Comparison of ENCODE assay signal across 16 cellular contexts in genomic region chr14:64718762-64719161, GRCh38. TPM values are rescaled to one million over a fixed set of nuclear protein-coding genes. Genes with fewer than 3 reads are reported as not detected.
A peak's percentile ranks its signal among the peaks of the same experiment; 100 is the strongest.
DNase-seq lines count a peak whose midpoint lies in the region; ATAC-seq and TF ChIP-seq lines count a peak whose summit lies in the region.
"Had no signal": no experiment of that assay in that cellular context is flagged by ENCODE, and none has a peak within 500 bp of the region (broad histone marks: within the 10 kb centered on the region; RNA-seq: fewer than 3 reads in every experiment).

No MANE protein-coding gene starts in this region.

- no peaks in the 10 kb centered on the region for H3K27me3 ChIP-seq in osteoblast (ENCODE audit: insufficient read depth, low read length)

- H3K27ac ChIP-seq in osteoblast (ENCODE audit: low read depth, low read length) = no peak overlapping the region

- no peak for DNase-seq in activated T-cell treated with anti-CD3 and anti-CD28 coated beads, Interleukin-2, amount 50 U/mL, for 72 hours
- no peak for DNase-seq in activated T-cell treated with anti-CD3 and anti-CD28 coated beads, Interleukin-2, amount 50 U/mL, for 24 hours
- no peak for DNase-seq in effector memory CD8-positive, alpha-beta T cell
- no peak for DNase-seq in nephron progenitor cell
- no peak for DNase-seq in type B pancreatic cell (ENCODE audit: extremely low spot score, unreplicated experiment)
- no peak for DNase-seq in T-helper 2 cell treated with Interferon-gamma antibody and Interleukin-4, amounts not matched to agents 5 μg/mL and 100 μg/mL, for 36 hours (ENCODE audit: low spot score)
- no peak for DNase-seq in osteoblast (ENCODE audit: insufficient read length, low spot score, missing footprints)
- DNase-seq: 8988T; activated CD4-positive, alpha-beta T cell treated with anti-CD3 and anti-CD28 coated beads, Interleukin-2, amount 50 U/mL, for 48 hours; activated effector memory CD4-positive, alpha-beta T cell treated with Interleukin-2 at 50 U/mL for 16 hours; NCI-H1417; NCI-H510A; RPMI8226; stimulated activated naive CD8-positive, alpha-beta T cell treated with anti-CD3 and anti-CD28 coated beads, Interleukin-15, amount 100 ng/mL, for 72 hours; T-helper 9 cell had no signal

- no peaks in the 10 kb centered on the region for H3K27me3 Mint-ChIP-seq in activated T-cell treated with anti-CD3 and anti-CD28 coated beads, Interleukin-2, amount 50 U/mL, for 72 hours (ENCODE audit: low read depth)
- no peaks in the 10 kb centered on the region for H3K27me3 Mint-ChIP-seq in activated T-cell treated with anti-CD3 and anti-CD28 coated beads, Interleukin-2, amount 50 U/mL, for 24 hours
- no peaks in the 10 kb centered on the region for H3K27me3 Mint-ChIP-seq in effector memory CD8-positive, alpha-beta T cell
- H3K27me3 Mint-ChIP-seq in nephron progenitor cell (ENCODE audit: low read depth, poor library complexity) (peaks cover 13% of the 10 kb centered on the region), type B pancreatic cell (no peaks in the 10 kb centered on the region)
- H3K27me3 Mint-ChIP-seq in T-helper 2 cell treated with Interferon-gamma antibody and Interleukin-4, amounts not matched to agents 5 μg/mL and 100 μg/mL, for 36 hours (ENCODE audit: low read depth) = peaks cover 4% of the 10 kb centered on the region

- H3K9me3 ChIP-seq in osteoblast (ENCODE audit: low read depth, low read length) = no peaks in the 10 kb centered on the region

- H3K4me3 ChIP-seq in osteoblast (ENCODE audit: insufficient read depth, low read length) = no peak overlapping the region

- H3K4me1 ChIP-seq in osteoblast (ENCODE audit: insufficient read depth, low read length) = peaks cover 37% of the 10 kb centered on the region

- peaks cover 3% of the 10 kb centered on the region for H3K79me2 ChIP-seq in osteoblast (ENCODE audit: insufficient read depth, low read length)

- H3K27ac Mint-ChIP-seq in activated T-cell treated with anti-CD3 and anti-CD28 coated beads, Interleukin-2, amount 50 U/mL, for 72 hours = peak overlapping the region; percentile 29
- H3K27ac Mint-ChIP-seq in activated T-cell treated with anti-CD3 and anti-CD28 coated beads, Interleukin-2, amount 50 U/mL, for 24 hours = no peak overlapping the region
- H3K27ac Mint-ChIP-seq in effector memory CD8-positive, alpha-beta T cell = peak overlapping the region; percentile 25 to 38
- peak overlapping the region; percentile 90 for H3K27ac Mint-ChIP-seq in nephron progenitor cell
- peak overlapping the region; percentile 60 for H3K27ac Mint-ChIP-seq in type B pancreatic cell
- no peak overlapping the region for H3K27ac Mint-ChIP-seq in T-helper 2 cell treated with Interferon-gamma antibody and Interleukin-4, amounts not matched to agents 5 μg/mL and 100 μg/mL, for 36 hours
- H3K27ac Mint-ChIP-seq: stimulated activated naive CD8-positive, alpha-beta T cell treated with anti-CD3 and anti-CD28 coated beads, Interleukin-15, amount 100 ng/mL, for 72 hours had no signal

- H3K36me3 Mint-ChIP-seq in activated T-cell treated with anti-CD3 and anti-CD28 coated beads, Interleukin-2, amount 50 U/mL, for 72 hours (ENCODE audit: insufficient read depth in 2 of 2) = peaks cover 4 to 5% of the 10 kb centered on the region in 2 donors
- peaks cover 2% of the 10 kb centered on the region for H3K36me3 Mint-ChIP-seq in activated T-cell treated with anti-CD3 and anti-CD28 coated beads, Interleukin-2, amount 50 U/mL, for 24 hours (ENCODE audit: low read depth)
- H3K36me3 Mint-ChIP-seq in effector memory CD8-positive, alpha-beta T cell (ENCODE audit: insufficient read depth) = peaks cover 8% of the 10 kb centered on the region
- H3K36me3 Mint-ChIP-seq in nephron progenitor cell (ENCODE audit: low read depth) (peaks cover 42% of the 10 kb centered on the region), type B pancreatic cell (peaks cover 30% of the 10 kb centered on the region)
- peaks cover 22% of the 10 kb centered on the region for H3K36me3 Mint-ChIP-seq in T-helper 2 cell treated with Interferon-gamma antibody and Interleukin-4, amounts not matched to agents 5 μg/mL and 100 μg/mL, for 36 hours (ENCODE audit: low read depth)

- H3K4me1 Mint-ChIP-seq in activated T-cell treated with anti-CD3 and anti-CD28 coated beads, Interleukin-2, amount 50 U/mL, for 72 hours (ENCODE audit: low read depth) = peaks cover 21% of the 10 kb centered on the region
- peaks cover 68% of the 10 kb centered on the region for H3K4me1 Mint-ChIP-seq in activated T-cell treated with anti-CD3 and anti-CD28 coated beads, Interleukin-2, amount 50 U/mL, for 24 hours (ENCODE audit: low read depth)
- peaks cover 77 to 82% of the 10 kb centered on the region in 2 donors for H3K4me1 Mint-ChIP-seq in effector memory CD8-positive, alpha-beta T cell (ENCODE audit: low read depth in 2 of 2)
- H3K4me1 Mint-ChIP-seq in nephron progenitor cell (peaks cover 88% of the 10 kb centered on the region), type B pancreatic cell (ENCODE audit: unreplicated experiment) (peaks cover 75% of the 10 kb centered on the region)
- peaks cover 53% of the 10 kb centered on the region for H3K4me1 Mint-ChIP-seq in T-helper 2 cell treated with Interferon-gamma antibody and Interleukin-4, amounts not matched to agents 5 μg/mL and 100 μg/mL, for 36 hours (ENCODE audit: low read depth)

- no peaks in the 10 kb centered on the region for H4K20me1 ChIP-seq in osteoblast (ENCODE audit: insufficient read depth, low read length)

- no peak for ATAC-seq in activated T-cell treated with anti-CD3 and anti-CD28 coated beads, Interleukin-2, amount 50 U/mL, for 72 hours (replicated peaks in 1 of 2)
- ATAC-seq in effector memory CD8-positive, alpha-beta T cell (replicated peaks) = no peak
- ATAC-seq in GM19452 (IDR thresholded peaks at IDR 0.05; ENCODE audit: unreplicated experiment) = no peak
- ATAC-seq: stimulated activated naive CD8-positive, alpha-beta T cell treated with anti-CD3 and anti-CD28 coated beads, Interleukin-15, amount 100 ng/mL, for 72 hours had no signal

- no peak overlapping the region for H2AFZ ChIP-seq in osteoblast (ENCODE audit: low read length)

- H3K9me3 Mint-ChIP-seq in activated T-cell treated with anti-CD3 and anti-CD28 coated beads, Interleukin-2, amount 50 U/mL, for 72 hours = peaks cover 2 to 4% of the 10 kb centered on the region in 2 donors
- peaks cover 5% of the 10 kb centered on the region for H3K9me3 Mint-ChIP-seq in activated T-cell treated with anti-CD3 and anti-CD28 coated beads, Interleukin-2, amount 50 U/mL, for 24 hours
- H3K9me3 Mint-ChIP-seq in effector memory CD8-positive, alpha-beta T cell = no peaks in the 10 kb centered on the region
- H3K9me3 Mint-ChIP-seq in nephron progenitor cell (peaks cover 14% of the 10 kb centered on the region), type B pancreatic cell (peaks cover 14% of the 10 kb centered on the region)
- H3K9me3 Mint-ChIP-seq in T-helper 2 cell treated with Interferon-gamma antibody and Interleukin-4, amounts not matched to agents 5 μg/mL and 100 μg/mL, for 36 hours = peaks cover 10% of the 10 kb centered on the region

- no peak overlapping the region for H3K4me3 Mint-ChIP-seq in activated T-cell treated with anti-CD3 and anti-CD28 coated beads, Interleukin-2, amount 50 U/mL, for 72 hours
- no peak overlapping the region for H3K4me3 Mint-ChIP-seq in activated T-cell treated with anti-CD3 and anti-CD28 coated beads, Interleukin-2, amount 50 U/mL, for 24 hours
- H3K4me3 Mint-ChIP-seq in effector memory CD8-positive, alpha-beta T cell = peak overlapping the region; percentile 33 to 45
- peak overlapping the region; percentile 5 for H3K4me3 Mint-ChIP-seq in nephron progenitor cell
- H3K4me3 Mint-ChIP-seq in type B pancreatic cell = peak overlapping the region; percentile 8
- H3K4me3 Mint-ChIP-seq in T-helper 2 cell treated with Interferon-gamma antibody and Interleukin-4, amounts not matched to agents 5 μg/mL and 100 μg/mL, for 36 hours = no peak overlapping the region
- H3K4me3 Mint-ChIP-seq: stimulated activated naive CD8-positive, alpha-beta T cell treated with anti-CD3 and anti-CD28 coated beads, Interleukin-15, amount 100 ng/mL, for 72 hours had no signal

- H3K36me3 ChIP-seq in osteoblast (ENCODE audit: insufficient read depth, low read length) = no peaks in the 10 kb centered on the region

- no peak overlapping the region for H3K4me2 ChIP-seq in osteoblast (ENCODE audit: insufficient read depth, low read length)

- TF ChIP-seq CTCF in nephron progenitor cell (IDR thresholded peaks at IDR 0.05) = no peak
- TF ChIP-seq CTCF in type B pancreatic cell (conservative IDR thresholded peaks at IDR 0.05) = no peak
- TF ChIP-seq CTCF in osteoblast (IDR thresholded peaks at IDR 0.05; ENCODE audit: extremely low read depth, low read depth, low read length) = no peak

RNA-seq across cellular contexts. Expression of gene PLEKHG3, which starts 14.5 kb away (rescaled TPM):
- 1 to 10 TPM; 2.4 to 8.8 TPM for total RNA-seq in activated T-cell treated with anti-CD3 and anti-CD28 coated beads, Interleukin-2, amount 50 U/mL, for 72 hours
- total RNA-seq in type B pancreatic cell (ENCODE audit: low replicate concordance) (64.7 and 83.9 TPM in 2 replicates), osteoblast (2.9 and 5.4 TPM in 2 replicates)

Comparison
In these comparisons a context has a peak if more than half of its experiments do, and no peak if none do; other contexts are left out.
1. H3K27ac Mint-ChIP-seq: peak in activated T-cell treated with anti-CD3 and anti-CD28 coated beads, Interleukin-2, amount 50 U/mL, for 72 hours (single experiment), effector memory CD8-positive, alpha-beta T cell (2 of 2), nephron progenitor cell (single experiment) and type B pancreatic cell (single experiment); none in activated T-cell treated with anti-CD3 and anti-CD28 coated beads, Interleukin-2, amount 50 U/mL, for 24 hours (single experiment) and T-helper 2 cell treated with Interferon-gamma antibody and Interleukin-4, amounts not matched to agents 5 μg/mL and 100 μg/mL, for 36 hours (single experiment).
2. H3K4me3 Mint-ChIP-seq: peak in effector memory CD8-positive, alpha-beta T cell (2 of 2), nephron progenitor cell (single experiment) and type B pancreatic cell (single experiment); none in activated T-cell treated with anti-CD3 and anti-CD28 coated beads, Interleukin-2, amount 50 U/mL, for 72 hours (0 of 2), activated T-cell treated with anti-CD3 and anti-CD28 coated beads, Interleukin-2, amount 50 U/mL, for 24 hours (single experiment) and T-helper 2 cell treated with Interferon-gamma antibody and Interleukin-4, amounts not matched to agents 5 μg/mL and 100 μg/mL, for 36 hours (single experiment).